17 cellular contexts compared by ENCODE assay signal in genomic region chr10:104262055-104262454, GRCh38. TPM values are rescaled to one million over a fixed set of nuclear protein-coding genes. Genes with fewer than 3 reads are reported as not detected.
DNase-seq lines count a peak whose midpoint lies in the region; TF ChIP-seq lines count a peak whose summit lies in the region.
"Had no signal": no experiment of that assay in that cellular context is flagged by ENCODE, and none has a peak within 500 bp of the region (broad histone marks: within the 10 kb centered on the region; RNA-seq: fewer than 3 reads in every experiment).

No MANE protein-coding gene starts in this region.

- no peak for DNase-seq in activated naive CD4-positive, alpha-beta T cell treated with anti-CD3 and anti-CD28 coated beads for 36 hours
- DNase-seq in activated naive CD4-positive, alpha-beta T cell (lab: John Stamatoyannopoulos, UW): no peak
- DNase-seq in RWPE1 (ENCODE audit: low spot score) (no peak), fibroblast of mammary gland (ENCODE audit: low read depth) (peak; percentile 8), superior temporal gyrus (ENCODE audit: extremely low spot score) (peak; percentile 34), COLO668 (lab: John Stamatoyannopoulos, UW; ENCODE audit: unreplicated experiment) (no peak), transverse colon (no peak), NCI-H187 treated with DMSO at 0.1 percent for 48 hours (lab: John Stamatoyannopoulos, UW) (no peak)
- DNase-seq: activated B cell treated with CpG ODN at 0.5 μM for 24 hours; aorta; NCI-H524 treated with DMSO at 0.1 percent for 48 hours; stimulated activated CD4-positive, alpha-beta T cell treated with anti-CD3 and anti-CD28 coated beads, Interleukin-4, amount 100 ng/mL, for 24 hours had no signal

- H3K27me3 Mint-ChIP-seq in activated naive CD4-positive, alpha-beta T cell treated with anti-CD3 and anti-CD28 coated beads for 36 hours (ENCODE audit: low read depth): no peaks in the 10 kb centered on the region
- H3K27me3 Mint-ChIP-seq: activated B cell treated with CpG ODN at 0.5 μM for 24 hours; dendritic cell treated with granulocyte-macrophage colony-stimulating factor and Interleukin-4, amounts not matched to agents 40 ng/mL and 50 ng/mL, for 4 days had no signal

- no peak for TF ChIP-seq CTCF in RWPE1 (conservative IDR thresholded peaks at IDR 0.05; ENCODE audit: low read depth)
- no peak for TF ChIP-seq CTCF in fibroblast of mammary gland (conservative IDR thresholded peaks at IDR 0.05; ENCODE audit: control insufficient read depth, insufficient read depth, low read depth, low read length)
- no peak for TF ChIP-seq CTCF in transverse colon (IDR thresholded peaks at IDR 0.05)

- no peaks in the 10 kb centered on the region for H3K9me3 ChIP-seq in transverse colon
- H3K9me3 ChIP-seq: HAP-1, vagina had no signal

- H3K4me1 ChIP-seq in transverse colon: peaks cover 0 to 46% (median 8%) of the 10 kb centered on the region in 4 donors
- H3K4me1 ChIP-seq: neural progenitor cell had no signal

- CTCF ChIA-PET in activated naive CD4-positive, alpha-beta T cell treated with anti-CD3 and anti-CD28 coated beads for 36 hours (lab: Charles Lee): interaction anchor here (0.7 to 6.2 kb wide), 4 partner anchors 12 to 132 kb away, joined by 3 to 33 read pairs (median 4); no protein-coding TSS in a partner anchor
- CTCF ChIA-PET in RWPE1 (lab: Yijun Ruan, JAX): interaction anchor here (0.6 kb wide), 2 partner anchors 53 to 366 kb away, joined by 4 to 5 read pairs; no protein-coding TSS in a partner anchor

- no peak overlapping the region for H3K4me3 ChIP-seq in fibroblast of mammary gland (ENCODE audit: control insufficient read depth, low read depth, low read length)
- no peak overlapping the region for H3K4me3 ChIP-seq in transverse colon
- H3K4me3 ChIP-seq: HAP-1, neural progenitor cell, vagina had no signal

- H3K36me3 Mint-ChIP-seq in activated naive CD4-positive, alpha-beta T cell treated with anti-CD3 and anti-CD28 coated beads for 36 hours (ENCODE audit: low read depth): peaks cover 76% of the 10 kb centered on the region

- no peaks in the 10 kb centered on the region for H3K9me3 Mint-ChIP-seq in activated naive CD4-positive, alpha-beta T cell treated with anti-CD3 and anti-CD28 coated beads for 36 hours
- H3K9me3 Mint-ChIP-seq: activated B cell treated with CpG ODN at 0.5 μM for 24 hours; dendritic cell treated with granulocyte-macrophage colony-stimulating factor and Interleukin-4, amounts not matched to agents 40 ng/mL and 50 ng/mL, for 4 days; neural progenitor cell had no signal

- no peaks in the 10 kb centered on the region for H3K27me3 ChIP-seq in transverse colon
- H3K27me3 ChIP-seq: neural progenitor cell, vagina had no signal

- POLR2A ChIA-PET in RWPE1 (lab: Yijun Ruan, JAX; ENCODE audit: low non-redundant PET): no interaction called here

- intact Hi-C loops in activated naive CD4-positive, alpha-beta T cell treated with anti-CD3 and anti-CD28 coated beads for 36 hours (cut with micrococcal nuclease): no loop called here
- intact Hi-C loops in transverse colon (cut with DNase I; ENCODE audit: low total_unique reads): no loop called here

- H3K27ac Mint-ChIP-seq in activated naive CD4-positive, alpha-beta T cell treated with anti-CD3 and anti-CD28 coated beads for 36 hours: peak overlapping the region; percentile 96
- H3K27ac Mint-ChIP-seq: neural progenitor cell had no signal

- WGBS in transverse colon (ENCODE audit: low coverage in 1 of 2), 2 donors: 80 to 87% methylated on average over 3 to 5 of the region's 5 CpGs

- TF ChIP-seq EP300 in transverse colon (IDR thresholded peaks at IDR 0.05; ENCODE audit: low read depth): no peak

- peak overlapping the region; percentile 38 for H3K4me3 Mint-ChIP-seq in activated naive CD4-positive, alpha-beta T cell treated with anti-CD3 and anti-CD28 coated beads for 36 hours
- H3K4me3 Mint-ChIP-seq: activated B cell treated with CpG ODN at 0.5 μM for 24 hours; dendritic cell treated with granulocyte-macrophage colony-stimulating factor and Interleukin-4, amounts not matched to agents 40 ng/mL and 50 ng/mL, for 4 days; neural progenitor cell had no signal

- peaks cover 84% of the 10 kb centered on the region for H3K4me1 Mint-ChIP-seq in activated naive CD4-positive, alpha-beta T cell treated with anti-CD3 and anti-CD28 coated beads for 36 hours (ENCODE audit: low read depth)
- H3K4me1 Mint-ChIP-seq: neural progenitor cell had no signal

- in situ Hi-C loops in transverse colon (cut with MboI; ENCODE audit: low pct_ligation_motif_present in 1 of 4, low pct_unique_long_range_greater_than_20kb in 1 of 4, low sequenced_read_pairs in 3 of 4): no loop called here

- peaks cover 0 to 52% (median 26%) of the 10 kb centered on the region in 4 donors for H3K36me3 ChIP-seq in transverse colon
- H3K36me3 ChIP-seq: neural progenitor cell had no signal

- no peak for TF ChIP-seq POLR2A in transverse colon (IDR thresholded peaks at IDR 0.05)

- H3K27ac ChIP-seq in RWPE1 (peak overlapping the region; percentile 42), transverse colon (peak overlapping the region in 1 of 4 donors; percentile 67)
- H3K27ac ChIP-seq: neural progenitor cell had no signal

RNA-seq across cellular contexts. Expression of gene GSTO2, which starts 6.9 kb away (rescaled TPM):
- total RNA-seq in activated naive CD4-positive, alpha-beta T cell treated with anti-CD3 and anti-CD28 coated beads for 36 hours: 1 to 10 TPM; 3.0 to 3.6 TPM
- 10 to 100 TPM in 2 of 4 donors, 1 to 10 TPM in 2; 1.9 to 17.1 (median 10.6) TPM for total RNA-seq in transverse colon

RNA-seq across cellular contexts. Expression of gene GSTO1, which starts 7.4 kb away (rescaled TPM):
- 100 to 1,000 TPM; 197 to 201 TPM for total RNA-seq in activated naive CD4-positive, alpha-beta T cell treated with anti-CD3 and anti-CD28 coated beads for 36 hours
- 10 to 100 TPM; 21.3 to 66.2 (median 45.9) TPM for total RNA-seq in transverse colon

RNA-seq across cellular contexts. Expression of gene CFAP43, which starts 29.9 kb away (rescaled TPM):
- total RNA-seq in activated naive CD4-positive, alpha-beta T cell treated with anti-CD3 and anti-CD28 coated beads for 36 hours: not detected
- total RNA-seq in transverse colon: under 1 TPM in 3 of 4 donors, not detected in 1; 0.16 to 1.00 (median 0.68) TPM
- total RNA-seq: activated B cell treated with CpG ODN at 0.5 μM for 24 hours; T-helper 1 cell treated with Interleukin-12 subunit alpha and Interleukin-12 subunit beta and Interleukin-4 antibody, amounts not matched to agents 30 ng/mL and 1 ng/mL, for 36 hours had no signal

Comparison
In these comparisons a context has a peak if more than half of its experiments do, and no peak if none do; other contexts are left out.
1. DNase-seq: peak in fibroblast of mammary gland (single experiment) and superior temporal gyrus (single experiment); none in activated naive CD4-positive, alpha-beta T cell treated with anti-CD3 and anti-CD28 coated beads for 36 hours (single experiment), activated naive CD4-positive, alpha-beta T cell (0 of 4), RWPE1 (single experiment), COLO668 (single experiment), transverse colon (single experiment) and NCI-H187 treated with DMSO at 0.1 percent for 48 hours (single experiment).